17 cellular contexts compared by ENCODE assay signal in the genomic region with DNA sequence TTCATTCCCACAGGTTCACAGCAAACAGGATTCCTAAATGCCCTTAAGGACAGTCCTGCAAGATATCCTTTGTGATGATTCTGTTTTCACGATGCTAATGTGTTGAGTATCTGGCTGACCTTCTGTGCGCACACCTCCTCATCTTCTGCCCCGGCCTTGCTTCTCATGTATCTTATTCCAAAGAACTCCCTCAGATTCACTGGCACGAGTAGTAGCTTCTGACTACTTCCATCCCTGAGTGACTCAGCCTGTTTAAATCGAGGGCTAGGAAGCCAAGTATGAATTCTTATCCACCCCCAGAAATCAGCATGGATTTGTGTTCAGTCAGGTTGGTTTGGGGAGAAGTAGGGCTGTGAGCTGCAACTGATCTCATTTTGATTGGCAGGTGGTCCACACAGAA.
DNase-seq lines count a peak whose midpoint lies in the region; FAIRE-seq and TF ChIP-seq lines count a peak whose summit lies in the region.
"Had no signal": no experiment of that assay in that cellular context is flagged by ENCODE, and none has a peak within 500 bp of the region (broad histone marks: within the 10 kb centered on the region; RNA-seq: fewer than 3 reads in every experiment).

No MANE protein-coding gene starts in this region.

- no peak for FAIRE-seq in kidney (lab: Jason Lieb, UNC)
- FAIRE-seq: GM12892, small intestine, urothelium cell line had no signal

- no peak overlapping the region for H3K27ac ChIP-seq in brain microvascular endothelial cell
- H3K27ac ChIP-seq in kidney (ENCODE audit: low read depth in 2 of 2, low read length in 2 of 2), result peak overlapping the region; percentile 3 to 59
- H3K27ac ChIP-seq: gastrocnemius medialis had no signal

- no peaks in the 10 kb centered on the region for H3K27me3 ChIP-seq in brain microvascular endothelial cell (replicated peaks)
- H3K27me3 ChIP-seq: gastrocnemius medialis had no signal

- in situ Hi-C loops in brain microvascular endothelial cell (cut with HindIII; ENCODE audit: low pct_ligation_motif_present, low sequenced_read_pairs), result no loop called here

- H3K36me3 ChIP-seq in brain microvascular endothelial cell (replicated peaks), result no peaks in the 10 kb centered on the region
- H3K36me3 ChIP-seq in kidney (ENCODE audit: control insufficient read depth in 1 of 2, insufficient read depth in 2 of 2, low read length in 2 of 2), result peaks cover 0 to 17% of the 10 kb centered on the region in 2 donors
- H3K36me3 ChIP-seq: gastrocnemius medialis had no signal

- TF ChIP-seq CTCF in brain microvascular endothelial cell (IDR thresholded peaks at IDR 0.05; ENCODE audit: low read depth, low read length, missing control alignments) (no peak), kidney (IDR thresholded peaks at IDR 0.05; ENCODE audit: borderline replicate concordance, extremely low read depth, insufficient read depth) (no peak)

- intact Hi-C loops in kidney (cut with DNase I), result no loop called here

- H3K4me1 ChIP-seq in kidney (ENCODE audit: control insufficient read depth in 1 of 2, insufficient read depth in 1 of 2, low read depth in 1 of 2, low read length in 2 of 2), result peaks cover 0 to 5% of the 10 kb centered on the region in 2 donors

- DNase-seq in HCEC 1CT (peak; percentile 37), brain microvascular endothelial cell (peak; percentile 68), kidney (no peak), superior temporal gyrus (ENCODE audit: extremely low spot score) (peak; percentile 39), SKM-1 treated with dmso at 0.1 percent for 144 hours (lab: John Stamatoyannopoulos, UW; ENCODE audit: unreplicated experiment) (no peak), GF-D8 (lab: John Stamatoyannopoulos, UW) (no peak)
- no peak for DNase-seq in NK-92 treated with Interleukin-12 subunit alpha and Interleukin-12 subunit beta, amount 100 ng/mL, for 24 hours (lab: John Stamatoyannopoulos, UW)
- DNase-seq: activated CD8-positive, alpha-beta T cell treated with anti-CD3 and anti-CD28 coated beads for 36 hours; CD4-positive, CD25-positive, alpha-beta regulatory T cell; gastrocnemius medialis; KG1; NCI-H1436; NCI-H524 treated with DMSO at 0.1 percent for 48 hours; small intestine; stimulated activated naive B cell treated with anti-CD40 and anti-IgM and Interleukin-4, amounts not matched to agents 10 μg/mL and 1 μg/mL and 100 μg/mL, for 72 hours had no signal

- no peak overlapping the region for H3K4me3 ChIP-seq in brain microvascular endothelial cell (ENCODE audit: low read depth, low read length)
- H3K4me3 ChIP-seq in kidney (ENCODE audit: low read length in 2 of 2), result no peak overlapping the region
- H3K4me3 ChIP-seq: gastrocnemius medialis had no signal

- H3K9ac ChIP-seq in kidney (ENCODE audit: low read length in 2 of 2), result no peak overlapping the region

- H3K9me3 ChIP-seq in kidney (ENCODE audit: control insufficient read depth in 1 of 2, low read length in 2 of 2), result no peaks in the 10 kb centered on the region
- H3K9me3 ChIP-seq: gastrocnemius medialis had no signal

Comparison
In these comparisons a context has a peak if more than half of its experiments do, and no peak if none do; other contexts are left out.
1. DNase-seq: peak in HCEC 1CT (single experiment), brain microvascular endothelial cell (single experiment) and superior temporal gyrus (single experiment); none in kidney (single experiment), NK-92 treated with Interleukin-12 subunit alpha and Interleukin-12 subunit beta, amount 100 ng/mL, for 24 hours (single experiment), SKM-1 treated with dmso at 0.1 percent for 144 hours (single experiment) and GF-D8 (single experiment).